17 cellular contexts compared by ENCODE assay signal in genomic region chr10:59073456-59074053, GRCh38.
DNase-seq lines count a peak whose midpoint lies in the region; ATAC-seq lines count a peak whose summit lies in the region.
"Had no signal": no experiment of that assay in that cellular context is flagged by ENCODE, and none has a peak within 500 bp of the region (broad histone marks: within the 10 kb centered on the region; RNA-seq: fewer than 3 reads in every experiment).

No MANE protein-coding gene starts in this region.

- DNase-seq in NCI-H69 (lab: John Stamatoyannopoulos, UW) (peak; percentile 41), left lobe of liver (ENCODE audit: low spot score) (peak; percentile 48), renal cortical epithelial cell (ENCODE audit: low read depth) (peak; percentile 37), NCI-H1417 (lab: John Stamatoyannopoulos, UW) (no peak), NCI-H82 (lab: John Stamatoyannopoulos, UW) (no peak)
- DNase-seq: CD4-positive, alpha-beta T cell; HCEC 1CT; NCI-H1105; NCI-H1694 treated with DMSO at 0.1 percent for 48 hours; NCI-H2107; NCI-H345; NCI-H526 treated with DMSO at 0.1 percent for 48 hours; SJCRH30; T-helper 2 cell had no signal

- peak; percentile 57 for ATAC-seq in GM19324 (IDR thresholded peaks at IDR 0.05; ENCODE audit: low FRiP score, unreplicated experiment)
- peak; percentile 90 for ATAC-seq in left lobe of liver
- ATAC-seq in esophagus mucosa, result no peak
- no peak for ATAC-seq in GM19467 (IDR thresholded peaks at IDR 0.05; ENCODE audit: unreplicated experiment)

Comparison
In these comparisons a context has a peak if more than half of its experiments do, and no peak if none do; other contexts are left out.
1. ATAC-seq: peak in GM19324 (single experiment) and left lobe of liver (single experiment); none in esophagus mucosa (single experiment) and GM19467 (single experiment).
2. DNase-seq: peak in NCI-H69 (single experiment), left lobe of liver (single experiment) and renal cortical epithelial cell (single experiment); none in NCI-H1417 (0 of 3) and NCI-H82 (single experiment).